22 cellular contexts compared by ENCODE assay signal in the genomic region with DNA sequence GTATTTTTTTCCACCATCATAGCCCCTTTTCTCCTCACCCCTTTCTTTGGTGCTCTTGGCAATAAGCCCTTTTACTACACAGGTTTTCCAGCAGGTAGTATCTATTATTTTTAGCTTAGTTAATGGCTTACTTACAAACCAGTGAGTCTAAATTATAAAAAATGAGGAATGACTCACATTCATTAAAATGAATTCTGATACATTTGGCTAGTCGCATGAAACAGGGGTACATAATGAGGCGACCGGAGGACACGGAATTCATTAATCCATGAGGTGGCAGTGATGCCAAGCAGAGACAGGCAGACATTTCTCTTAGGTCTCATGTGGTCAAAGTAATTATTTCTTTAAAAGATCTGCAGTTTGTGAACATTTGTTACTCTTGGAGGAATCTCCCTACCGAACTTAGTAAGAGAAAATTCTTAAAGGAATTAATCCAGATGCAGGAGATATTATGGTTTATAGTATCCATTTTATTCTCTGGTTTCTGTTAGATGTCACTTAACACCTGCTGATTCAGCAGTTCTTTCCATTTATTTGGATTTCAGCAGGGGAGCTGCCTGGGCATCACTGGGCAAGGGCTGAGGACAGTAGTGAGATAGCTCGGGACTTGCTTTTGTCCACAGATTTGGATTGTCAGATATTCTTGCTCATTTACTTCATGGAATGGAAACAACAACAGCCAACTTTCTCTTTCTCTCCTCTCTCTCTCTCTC.
"Had no signal": no experiment of that assay in that cellular context is flagged by ENCODE, and none has a peak within 500 bp of the region (broad histone marks: within the 10 kb centered on the region; RNA-seq: fewer than 3 reads in every experiment).

No MANE protein-coding gene starts in this region.

- H3K36me3 ChIP-seq: heart left ventricle, left ventricle myocardium inferior, lower lobe of right lung, suprapubic skin, thyroid gland had no signal

- H3K27me3 ChIP-seq: foreskin keratinocyte, heart left ventricle, suprapubic skin, thyroid gland had no signal

- H3K4me1 ChIP-seq: foreskin keratinocyte, heart left ventricle, left ventricle myocardium inferior, lower lobe of right lung, suprapubic skin, thyroid gland had no signal

- H3K27me3 Mint-ChIP-seq: central memory CD8-positive, alpha-beta T cell; memory B cell; type B pancreatic cell had no signal

- H3K4me3 Mint-ChIP-seq: central memory CD8-positive, alpha-beta T cell; endodermal cell; memory B cell; naive B cell; nephron progenitor cell; stimulated activated effector memory CD8-positive, alpha-beta T cell treated with anti-CD3 and anti-CD28 coated beads, Interleukin-12 subunit alpha, Interleukin-12 subunit beta, amount 100 ng/mL, for 72 hours; type B pancreatic cell had no signal

- DNase-seq: endodermal cell; erythroblast; foreskin keratinocyte; heart left ventricle; hippocampal formation; left ventricle myocardium inferior; lower lobe of right lung; midbrain; naive B cell; nephron progenitor cell; posterior cingulate gyrus; right cardiac atrium; stimulated activated CD4-positive, alpha-beta T cell treated with anti-CD3 and anti-CD28 coated beads, Interleukin-4, amount 100 ng/mL, for 1 hour; stimulated activated CD8-positive, alpha-beta memory T cell treated with anti-CD3 and anti-CD28 coated beads, Interleukin-4, amount 100 ng/mL, for 48 hours; stimulated activated naive CD8-positive, alpha-beta T cell treated with anti-CD3 and anti-CD28 coated beads, Interleukin-15, Interleukin-2, amounts not matched to agents 100 U/mL and 50 U/mL, for 24 hours; thyroid gland had no signal

- H3K9me3 ChIP-seq: heart left ventricle, left ventricle myocardium inferior, thyroid gland had no signal

- H3K9me3 Mint-ChIP-seq: stimulated activated effector memory CD8-positive, alpha-beta T cell treated with anti-CD3 and anti-CD28 coated beads, Interleukin-12 subunit alpha, Interleukin-12 subunit beta, amount 100 ng/mL, for 72 hours had no signal

- H3K4me1 Mint-ChIP-seq: central memory CD8-positive, alpha-beta T cell; memory B cell; naive B cell; stimulated activated effector memory CD8-positive, alpha-beta T cell treated with anti-CD3 and anti-CD28 coated beads, Interleukin-12 subunit alpha, Interleukin-12 subunit beta, amount 100 ng/mL, for 72 hours had no signal

- H3K27ac Mint-ChIP-seq: endodermal cell; memory B cell; nephron progenitor cell; stimulated activated effector memory CD8-positive, alpha-beta T cell treated with anti-CD3 and anti-CD28 coated beads, Interleukin-12 subunit alpha, Interleukin-12 subunit beta, amount 100 ng/mL, for 72 hours; type B pancreatic cell had no signal

- H3K36me3 Mint-ChIP-seq: memory B cell; stimulated activated effector memory CD8-positive, alpha-beta T cell treated with anti-CD3 and anti-CD28 coated beads, Interleukin-12 subunit alpha, Interleukin-12 subunit beta, amount 100 ng/mL, for 72 hours; type B pancreatic cell had no signal

- H3K4me3 ChIP-seq: heart left ventricle, left ventricle myocardium inferior, lower lobe of right lung, smooth muscle cell, suprapubic skin, thyroid gland had no signal
